Comparison of ENCODE assay signal across 9 cellular contexts in genomic region chr5:10283927-10284635, GRCh38. TPM values are rescaled to one million over a fixed set of nuclear protein-coding genes. Genes with fewer than 3 reads are reported as not detected.
DNase-seq lines count a peak whose midpoint lies in the region; ATAC-seq, FAIRE-seq and TF ChIP-seq lines count a peak whose summit lies in the region.
"Had no signal": no experiment of that assay in that cellular context is flagged by ENCODE, and none has a peak within 500 bp of the region (broad histone marks: within the 10 kb centered on the region; RNA-seq: fewer than 3 reads in every experiment).

No MANE protein-coding gene starts in this region.

- ATAC-seq in HG03196 (IDR thresholded peaks at IDR 0.05; ENCODE audit: unreplicated experiment): peak; percentile 94
- peak; percentile 85 to 86 for ATAC-seq in activated CD4-positive, CD25-positive, alpha-beta regulatory T cell treated with anti-CD3 and anti-CD28 coated beads, Interleukin-2, amount 50 U/mL, for 24 hours

- no peak overlapping the region for H3K4me3 ChIP-seq in BJ (ENCODE audit: low read depth, low read length)

- CTCF ChIA-PET in BJ (lab: Yijun Ruan, JAX): interaction anchor here (0.7 to 1.8 kb wide), 38 partner anchors 8 to 573 kb away, joined by 3 to 22 read pairs (median 4); partner anchors contain the start of gene MARCHF6

- peaks cover 4% of the 10 kb centered on the region for H3K36me3 ChIP-seq in BJ (ENCODE audit: control insufficient read depth, insufficient read depth, low read length)

- no peaks in the 10 kb centered on the region for H3K27me3 ChIP-seq in BJ (ENCODE audit: control insufficient read depth, insufficient read depth, low read length)

- peak; percentile 96 for TF ChIP-seq CTCF in BJ (IDR thresholded peaks at IDR 0.05; ENCODE audit: insufficient read depth, low read depth, low read length)

- H3K27ac ChIP-seq in caudate nucleus (ENCODE audit: low read depth, low read length): no peak overlapping the region

- POLR2A ChIA-PET in BJ (lab: Charles Lee): no interaction called here

- FAIRE-seq in GM19239 (lab: Jason Lieb, UNC): peak; percentile 82

- DNase-seq in BJ (ENCODE audit: low read depth) (no peak), GM19239 (ENCODE audit: insufficient read length, low spot score) (peak; percentile 73), NCI-H226 (peak; percentile 62), caudate nucleus (lab: John Stamatoyannopoulos, UW) (peak in 60 of 61 donors; percentile 2 to 86 (median 70)), left kidney (ENCODE audit: low read depth, low spot score) (peak; percentile 93)
- peak; percentile 81 for DNase-seq in stimulated activated CD4-positive, alpha-beta T cell treated with anti-CD3 and anti-CD28 coated beads, Interleukin-4, amount 100 ng/mL, for 1 hour

RNA-seq across cellular contexts. Expression of gene CMBL, which starts 23.6 kb away (rescaled TPM):
- polyA plus RNA-seq in BJ (2011; rRNA removed): 23.8 and 29.9 TPM in 2 replicates
- 20.1 and 28.0 TPM in 2 replicates for polyA minus RNA-seq in BJ (2011; rRNA and poly(A)+ RNA removed)
- polyA plus RNA-seq: IgD-negative memory B cell had no signal

RNA-seq across cellular contexts. Expression of gene CCT5, which starts 34.0 kb away (rescaled TPM):
- 374 and 413 TPM in 2 replicates for polyA plus RNA-seq in BJ (2011; rRNA removed)
- polyA minus RNA-seq in BJ (2011; rRNA and poly(A)+ RNA removed): 272 and 373 TPM in 2 replicates

RNA-seq across cellular contexts. Expression of gene ATPSCKMT, which starts 34.4 kb away (rescaled TPM):
- polyA plus RNA-seq in BJ (2011; rRNA removed): 20.6 and 28.6 TPM in 2 replicates
- 6.5 and 12.9 TPM in 2 replicates for polyA minus RNA-seq in BJ (2011; rRNA and poly(A)+ RNA removed)
